Comparison of ENCODE assay signal across 8 cellular contexts in the genomic region with DNA sequence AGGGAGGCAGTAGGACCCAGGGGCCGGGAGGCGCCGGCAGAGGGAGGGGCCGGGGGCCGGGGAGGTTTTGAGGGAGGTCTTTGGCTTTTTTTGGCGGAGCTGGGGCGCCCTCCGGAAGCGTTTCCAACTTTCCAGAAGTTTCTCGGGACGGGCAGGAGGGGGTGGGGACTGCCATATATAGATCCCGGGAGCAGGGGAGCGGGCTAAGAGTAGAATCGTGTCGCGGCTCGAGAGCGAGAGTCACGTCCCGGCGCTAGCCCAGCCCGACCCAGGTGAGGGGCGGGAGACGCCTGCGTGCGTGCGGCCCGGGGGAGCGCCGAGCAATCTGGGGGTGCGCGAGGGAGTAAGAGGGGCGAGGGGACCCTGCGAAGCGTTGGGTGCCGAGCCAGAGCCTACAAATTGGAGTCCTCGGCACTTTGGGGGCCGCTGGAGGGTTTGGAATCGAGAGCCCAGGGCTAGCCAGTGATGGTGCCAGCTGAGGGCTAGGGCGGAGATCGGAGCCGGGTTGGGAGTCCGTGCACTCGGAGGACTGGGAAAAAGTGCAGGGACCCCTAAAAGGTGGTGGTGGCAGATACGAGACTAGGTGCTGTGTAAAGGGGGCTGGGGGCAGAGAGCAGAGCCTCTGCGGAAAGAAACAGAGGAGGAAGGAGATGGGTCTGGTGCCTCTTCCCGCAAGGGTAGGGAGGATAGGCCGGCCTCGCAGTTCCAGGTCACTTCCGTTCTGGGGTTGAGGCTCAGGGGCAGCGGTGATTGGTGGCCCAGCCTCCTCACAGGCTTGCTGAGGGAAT. TPM values are rescaled to one million over a fixed set of nuclear protein-coding genes. Genes with fewer than 3 reads are reported as not detected.
DNase-seq lines count a peak whose midpoint lies in the region; ATAC-seq and TF ChIP-seq lines count a peak whose summit lies in the region.

A gene (plus strand): TSS at position 206 of the 788 bp plus-strand sequence. CDS start 4,097 bp downstream, outside the sequence.

- peak within 1 kb of the TSS; percentile 91 for H4K91ac ChIP-seq in IMR-90 (ENCODE audit: insufficient read depth, low read depth, low read length)

- H4K5ac ChIP-seq in IMR-90 (ENCODE audit: low read depth, low read length) = peak within 1 kb of the TSS; percentile 79

- H2BK5ac ChIP-seq in IMR-90 (ENCODE audit: low read depth, low read length, poor library complexity, severe bottlenecking) = peak within 1 kb of the TSS; percentile 76

- peaks cover 21% of the 10 kb centered on the region for H3K9me1 ChIP-seq in IMR-90 (ENCODE audit: insufficient read depth, low read length)

- H3K9ac ChIP-seq in IMR-90 (ENCODE audit: low read depth, low read length) = peak within 1 kb of the TSS; percentile 95
- peak within 1 kb of the TSS; percentile 98 for H3K9ac ChIP-seq in stomach smooth muscle (ENCODE audit: low read length in 2 of 2)

- peak within 1 kb of the TSS; percentile 96 for H3K27ac ChIP-seq in IMR-90 (ENCODE audit: insufficient read depth, low read length)
- H3K27ac ChIP-seq in stomach smooth muscle (ENCODE audit: low read length) = peak within 1 kb of the TSS; percentile 99

- H4K8ac ChIP-seq in IMR-90 (ENCODE audit: low read depth in 2 of 2, low read length in 2 of 2) = peak within 1 kb of the TSS; percentile 94 to 96

- peak within 1 kb of the TSS; percentile 92 for H3K14ac ChIP-seq in IMR-90 (replicated peaks; ENCODE audit: low read depth, low read length)

- peak within 1 kb of the TSS; percentile 97 for H2AK9ac ChIP-seq in IMR-90 (replicated peaks; ENCODE audit: low read depth, low read length, poor library complexity)

- POLR2A ChIA-PET in IMR-90 (lab: Charles Lee; ENCODE audit: unreplicated experiment) = interaction anchor here (0.5 to 2.3 kb wide), 5 partner anchors 9 to 766 kb away, joined by 3 to 18 read pairs (median 5); no protein-coding TSS in a partner anchor

- CTCF ChIA-PET in IMR-90 (lab: Yijun Ruan, JAX) = interaction anchor here (0.7 to 0.9 kb wide), 2 partner anchors 8 to 13 kb away, joined by 3 read pairs; no protein-coding TSS in a partner anchor

- peaks cover 4 to 57% of the 10 kb centered on the region in 2 experiments; a peak in 3 of 4 replicates for H3K79me1 ChIP-seq in IMR-90 (ENCODE audit: low read depth in 1 of 2, low read length in 2 of 2)

- TF ChIP-seq POLR2A in IMR-90 (IDR thresholded peaks at IDR 0.05; ENCODE audit: low read depth, low read length) = peak; percentile 94

- ATAC-seq in GM21515 (IDR thresholded peaks at IDR 0.05; ENCODE audit: unreplicated experiment) (peak; percentile 59), IMR-90 (ENCODE audit: low read depth) (peak; percentile 30), natural killer cell (peak; percentile 69 to 78 (median 76))

- peak within 1 kb of the TSS; percentile 98 for H3K56ac ChIP-seq in IMR-90 (ENCODE audit: extremely low read depth, insufficient read depth, low read length)

- H2AK5ac ChIP-seq in IMR-90 (ENCODE audit: low read depth, low read length) = peak within 1 kb of the TSS; percentile 88

- peak within 1 kb of the TSS; percentile 53; the same call in 2 of the 3 replicates for H2BK15ac ChIP-seq in IMR-90 (ENCODE audit: low read depth, low read length)

- H3K9me3 ChIP-seq in IMR-90 (ENCODE audit: control insufficient read depth, insufficient read depth, low read length) (no peaks in the 10 kb centered on the region), stomach smooth muscle (ENCODE audit: control insufficient read depth in 2 of 2, low read length in 2 of 2) (no peaks in the 10 kb centered on the region)

- intact Hi-C loops in IMR-90 (cut with micrococcal nuclease) (loop anchor here (2.0 kb wide), 1 partner anchor 35 kb away; no protein-coding TSS in a partner anchor), natural killer cell (cut with micrococcal nuclease) (no loop called here)

- H3K4me1 Mint-ChIP-seq in natural killer cell = peaks cover 26 to 45% of the 10 kb centered on the region in 2 donors

- peak within 1 kb of the TSS; percentile 85 for H2BK20ac ChIP-seq in IMR-90 (ENCODE audit: low read depth, low read length)

- peak within 1 kb of the TSS; percentile 84 to 96 for H3K27ac Mint-ChIP-seq in natural killer cell

- peak within 1 kb of the TSS; percentile 92 for H2BK120ac ChIP-seq in IMR-90 (ENCODE audit: low read depth, low read length)

- H3K4me3 Mint-ChIP-seq in natural killer cell = peak within 1 kb of the TSS; percentile 97

- no peaks in the 10 kb centered on the region for H3K27me3 Mint-ChIP-seq in natural killer cell (ENCODE audit: low read depth in 2 of 2)

- dilution Hi-C loops in IMR-90 (cut with HindIII; ENCODE audit: low sequenced_read_pairs, unreplicated experiment) = no loop called here

- TF ChIP-seq RAD21 in IMR-90 (IDR thresholded peaks at IDR 0.05; ENCODE audit: low read length) = no peak

- peak within 1 kb of the TSS; percentile 95 for H3K23ac ChIP-seq in IMR-90 (ENCODE audit: low read depth, low read length)

- no peaks in the 10 kb centered on the region for H3K36me3 Mint-ChIP-seq in natural killer cell

- H3K18ac ChIP-seq in IMR-90 (ENCODE audit: low read depth, low read length) = peak within 1 kb of the TSS; percentile 91

- H4K20me1 ChIP-seq in IMR-90 (ENCODE audit: insufficient read depth, low read length) = peaks cover 50% of the 10 kb centered on the region

- no peaks in the 10 kb centered on the region for H3K9me3 Mint-ChIP-seq in natural killer cell

- WGBS in IMR-90 (ENCODE audit: extremely low coverage in 2 of 2, insufficient read length in 1 of 2), 2 experiments = 0% methylated on average over 27 of the region's 51 CpGs; no CpG with 5 or more reads in 1 of the 2 experiments

- DNase-seq in COR-L47 (lab: John Stamatoyannopoulos, UW) (peak; percentile 70), IMR-90 (peak; percentile 84), SHP77 (lab: John Stamatoyannopoulos, UW) (peak; percentile 89 to 92), fibroblast of pulmonary artery (ENCODE audit: low read depth) (peak; percentile 91), natural killer cell (peak; percentile 42)
- DNase-seq in activated T-helper 9 cell treated with anti-CD3 and anti-CD28 coated beads, Interleukin-2, amount 50 U/mL, for 16 hours (ENCODE audit: low read depth) = peak; percentile 48

- no peak for TF ChIP-seq CTCF in IMR-90 (conservative IDR thresholded peaks at IDR 0.05; ENCODE audit: low read depth, low read length)
- no peak for TF ChIP-seq CTCF in fibroblast of pulmonary artery (IDR thresholded peaks at IDR 0.05; ENCODE audit: low read length, missing control alignments)
- TF ChIP-seq CTCF in natural killer cell (IDR thresholded peaks at IDR 0.05) = no peak

- H3K4me2 ChIP-seq in IMR-90 (ENCODE audit: low read depth, low read length) = peak within 1 kb of the TSS; percentile 93

- H3K36me3 ChIP-seq in IMR-90 (ENCODE audit: control insufficient read depth, insufficient read depth, low read length) (peaks cover 27% of the 10 kb centered on the region), stomach smooth muscle (ENCODE audit: control insufficient read depth in 2 of 2, insufficient read depth in 2 of 2, low read length in 2 of 2) (peaks cover 6 to 9% of the 10 kb centered on the region in 2 donors)

- no peaks in the 10 kb centered on the region for H3K27me3 ChIP-seq in IMR-90 (ENCODE audit: control insufficient read depth, insufficient read depth, low read length)
- H3K27me3 ChIP-seq in stomach smooth muscle (ENCODE audit: control insufficient read depth in 1 of 2, insufficient read depth in 2 of 2, low read length in 2 of 2) = no peaks in the 10 kb centered on the region

- in situ Hi-C loops in IMR-90 (cut with MboI; ENCODE audit: low sequenced_read_pairs) = no loop called here

- peak within 1 kb of the TSS; percentile 61 for H3K4me3 ChIP-seq in IMR-90 (ENCODE audit: insufficient read depth, low read depth, low read length)
- peak within 1 kb of the TSS; percentile 100 for H3K4me3 ChIP-seq in fibroblast of pulmonary artery (replicated peaks; ENCODE audit: low read depth, low read length)
- peak within 1 kb of the TSS; percentile 75 to 96 for H3K4me3 ChIP-seq in stomach smooth muscle (ENCODE audit: low read length in 2 of 2)

- BruUV-seq in IMR-90 (replicated peaks; lab: Mats Ljungman, UMichigan) = no TSS peak

- H3K4me1 ChIP-seq in IMR-90 (ENCODE audit: control insufficient read depth, insufficient read depth, low read length) (peaks cover 47% of the 10 kb centered on the region), stomach smooth muscle (ENCODE audit: control insufficient read depth, insufficient read depth, low read length) (peaks cover 91% of the 10 kb centered on the region)

- H2AFZ ChIP-seq in IMR-90 (replicated peaks; ENCODE audit: low read length, poor library complexity) = peak within 1 kb of the TSS; percentile 87

- peak within 1 kb of the TSS; percentile 99 for H3K4ac ChIP-seq in IMR-90 (ENCODE audit: low read depth, low read length)

TF ChIP-seq in IMR-90, 13 proteins besides CTCF, POLR2A, EP300 and RAD21:
- TF ChIP-seq MAZ (IDR thresholded peaks at IDR 0.05; ENCODE audit: borderline replicate concordance, low read depth, low read length) = peak; percentile 76; the same call in 1 of the 2 replicates
- no peak for TF ChIP-seq MXI1 (IDR thresholded peaks at IDR 0.05; ENCODE audit: borderline replicate concordance, low read depth, low read length)

RNA-seq across cellular contexts. Expression of the gene that starts here (rescaled TPM):
- total RNA-seq in IMR-90 (2012; rRNA removed) (772 and 841 TPM in 2 replicates), natural killer cell (1 to 10 TPM; 5.4 to 8.8 (median 7.2) TPM)
- 1,857 and 1,944 TPM in 2 replicates for polyA plus RNA-seq in IMR-90 (2012; rRNA removed)
- 823 and 2,639 TPM in 2 replicates for polyA plus RNA-seq in IMR-90 (2012; cell fraction: cytosol; rRNA removed)
- polyA plus RNA-seq in IMR-90 (2012; cell fraction: nucleus; rRNA removed; ENCODE audit: low replicate concordance) = 597 and 1,651 TPM in 2 replicates

Comparison
In these comparisons a context has a peak if more than half of its experiments do, and no peak if none do; other contexts are left out.
1. Peak in every context shown above with its lines: DNase-seq, ATAC-seq, H3K4me3 ChIP-seq and H3K27ac ChIP-seq.
2. RNA of the gene that starts here (total RNA-seq): 772 to 841 TPM in IMR-90; 5.4 to 8.8 TPM in natural killer cell; every median in the first group is over 10 times any median in the second.